In the genomic region with DNA sequence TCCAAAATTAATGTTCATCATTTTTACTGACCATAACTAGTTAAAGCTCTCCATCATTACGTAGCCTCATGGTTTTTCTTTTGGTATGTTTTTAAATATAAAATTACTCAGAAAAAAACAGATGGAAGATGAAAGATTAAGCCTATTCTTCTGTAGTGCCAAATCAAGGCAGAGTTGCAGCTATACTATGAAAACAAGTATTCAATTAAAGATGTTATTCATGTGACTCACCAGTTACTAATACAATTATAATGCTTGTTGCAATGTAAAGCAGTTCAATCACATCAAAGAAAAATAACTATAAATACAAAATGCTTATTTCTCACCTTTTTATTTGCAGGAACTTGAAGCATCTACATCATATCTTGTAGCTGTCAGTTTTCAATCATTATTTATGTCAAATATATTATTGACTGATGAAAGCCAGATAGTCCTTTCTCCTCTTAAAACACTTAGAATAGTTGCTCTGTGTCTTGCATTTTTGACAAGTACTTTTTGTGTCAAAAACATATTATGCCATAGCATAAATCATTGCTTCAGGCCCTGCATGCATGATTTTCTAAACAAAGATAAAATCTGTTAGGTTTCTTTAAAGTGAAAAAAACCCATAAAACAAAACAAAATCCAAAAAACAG, we compare ENCODE assay signal across 16 cellular contexts. TPM values are rescaled to one million over a fixed set of nuclear protein-coding genes. Genes with fewer than 3 reads are reported as not detected.
DNase-seq lines count a peak whose midpoint lies in the region; ATAC-seq and TF ChIP-seq lines count a peak whose summit lies in the region.
"Had no signal": no experiment of that assay in that cellular context is flagged by ENCODE, and none has a peak within 500 bp of the region (broad histone marks: within the 10 kb centered on the region; RNA-seq: fewer than 3 reads in every experiment).

No MANE protein-coding gene starts in this region.

- H4K5ac ChIP-seq in IMR-90 (ENCODE audit: low read depth, low read length): no peak overlapping the region

- no peak overlapping the region for H3K23ac ChIP-seq in IMR-90 (ENCODE audit: low read depth, low read length)

- in situ Hi-C loops in IMR-90 (cut with MboI; ENCODE audit: low sequenced_read_pairs): no loop called here

- H3F3A ChIP-seq in neural cell (ENCODE audit: insufficient read depth, low read length, poor library complexity, severe bottlenecking): no peaks in the 10 kb centered on the region

- H3K79me1 ChIP-seq in IMR-90 (ENCODE audit: low read depth in 1 of 2, low read length in 2 of 2): peaks cover 0 to 3% of the 10 kb centered on the region in 2 experiments; a peak in 1 of 4 replicates

- peak; percentile 93 for TF ChIP-seq EP300 in neural cell (conservative IDR thresholded peaks at IDR 0.05; ENCODE audit: poor library complexity, severe bottlenecking)

- no peak overlapping the region for H3K9ac ChIP-seq in IMR-90 (ENCODE audit: low read depth, low read length)
- H3K9ac ChIP-seq in neural cell (ENCODE audit: low read length): peak overlapping the region; percentile 24

- no peak overlapping the region for H3K4me3 ChIP-seq in AG10803 (ENCODE audit: low read length)
- no peak overlapping the region for H3K4me3 ChIP-seq in IMR-90 (ENCODE audit: insufficient read depth, low read depth, low read length)
- H3K4me3 ChIP-seq in neural cell (ENCODE audit: low read length): no peak overlapping the region

- no peak overlapping the region for H3K56ac ChIP-seq in IMR-90 (ENCODE audit: extremely low read depth, insufficient read depth, low read length)

- no peaks in the 10 kb centered on the region for H3K36me3 ChIP-seq in IMR-90 (ENCODE audit: control insufficient read depth, insufficient read depth, low read length)
- no peaks in the 10 kb centered on the region for H3K36me3 ChIP-seq in neural cell (ENCODE audit: insufficient read depth, low read length)

- no CpG with 5 or more reads among the region's 1 CpG for WGBS in IMR-90 (ENCODE audit: extremely low coverage in 2 of 2, insufficient read length in 1 of 2), 2 experiments

- no peaks in the 10 kb centered on the region for H3K36me3 Mint-ChIP-seq in activated T-helper 17 cell treated with anti-CD3 and anti-CD28 coated beads, Interleukin-2, amount 50 U/mL, for 72 hours (ENCODE audit: low read depth)
- H3K36me3 Mint-ChIP-seq: CD4-positive, CD25-positive, alpha-beta regulatory T cell had no signal

- POLR2A ChIA-PET in IMR-90 (lab: Charles Lee; ENCODE audit: unreplicated experiment): no interaction called here

- no peaks in the 10 kb centered on the region for H3K9me3 ChIP-seq in IMR-90 (ENCODE audit: control insufficient read depth, insufficient read depth, low read length)
- H3K9me3 ChIP-seq in neural cell (ENCODE audit: low read length): no peaks in the 10 kb centered on the region

- no peak overlapping the region for H3K14ac ChIP-seq in IMR-90 (replicated peaks; ENCODE audit: low read depth, low read length)

- TF ChIP-seq RAD21 in IMR-90 (IDR thresholded peaks at IDR 0.05; ENCODE audit: low read length) (no peak), neural cell (conservative IDR thresholded peaks at IDR 0.05) (no peak)

- no peaks in the 10 kb centered on the region for H3K9me2 ChIP-seq in neural cell (ENCODE audit: insufficient read depth, low read length)

- no peak overlapping the region for H3K27ac ChIP-seq in IMR-90 (ENCODE audit: insufficient read depth, low read length)
- peak overlapping the region; percentile 58 for H3K27ac ChIP-seq in neural cell (ENCODE audit: low read length)

- peaks cover 11% of the 10 kb centered on the region for H3K9me3 Mint-ChIP-seq in activated T-helper 17 cell treated with anti-CD3 and anti-CD28 coated beads, Interleukin-2, amount 50 U/mL, for 72 hours

- H3K27ac Mint-ChIP-seq in activated T-helper 17 cell treated with anti-CD3 and anti-CD28 coated beads, Interleukin-2, amount 50 U/mL, for 72 hours: no peak overlapping the region
- H3K27ac Mint-ChIP-seq: CD4-positive, CD25-positive, alpha-beta regulatory T cell had no signal

- H3K27me3 ChIP-seq in IMR-90 (ENCODE audit: control insufficient read depth, insufficient read depth, low read length): no peaks in the 10 kb centered on the region
- H3K27me3 ChIP-seq in neural cell (ENCODE audit: insufficient read depth, low read depth, low read length): no peaks in the 10 kb centered on the region

- H3K4me1 ChIP-seq in IMR-90 (ENCODE audit: control insufficient read depth, insufficient read depth, low read length): peaks cover 14% of the 10 kb centered on the region

- DNase-seq in AG10803 (ENCODE audit: low read depth) (peak; percentile 18), IMR-90 (peak; percentile 64), fibroblast of gingiva (ENCODE audit: low read depth) (peak; percentile 11), DMS79 treated with DMSO at 0.1 percent for 48 hours (lab: John Stamatoyannopoulos, UW) (no peak)
- DNase-seq: CD4-positive, CD25-positive, alpha-beta regulatory T cell; GF-D8; Karpas-422; NCI-H187 treated with DMSO at 0.1 percent for 48 hours; NCI-H2171; NCI-H446 treated with DMSO at 0.1 percent for 48 hours; NCI-H748 treated with DMSO at 0.1 percent for 48 hours; Right ventricle myocardium superior had no signal

- intact Hi-C loops in IMR-90 (cut with micrococcal nuclease): loop anchor here (10.0 kb wide), 1 partner anchor 281 kb away; no protein-coding TSS in a partner anchor

- peak overlapping the region; percentile 7; the same call in 1 of the 2 replicates for H3K4me2 ChIP-seq in IMR-90 (ENCODE audit: low read depth, low read length)
- H3K4me2 ChIP-seq in neural cell (ENCODE audit: low read length): peak overlapping the region; percentile 1

- CTCF ChIA-PET in IMR-90 (lab: Yijun Ruan, JAX): no interaction called here

- H3K9me1 ChIP-seq in IMR-90 (ENCODE audit: insufficient read depth, low read length): no peaks in the 10 kb centered on the region

- H3K18ac ChIP-seq in IMR-90 (ENCODE audit: low read depth, low read length): no peak overlapping the region

- no peaks in the 10 kb centered on the region for H3K4me1 Mint-ChIP-seq in activated T-helper 17 cell treated with anti-CD3 and anti-CD28 coated beads, Interleukin-2, amount 50 U/mL, for 72 hours
- H3K4me1 Mint-ChIP-seq: CD4-positive, CD25-positive, alpha-beta regulatory T cell had no signal

- no peak overlapping the region for H4K91ac ChIP-seq in IMR-90 (ENCODE audit: insufficient read depth, low read depth, low read length)

- H3K4ac ChIP-seq in IMR-90 (ENCODE audit: low read depth, low read length): no peak overlapping the region

- H3K4me3 Mint-ChIP-seq in activated T-helper 17 cell treated with anti-CD3 and anti-CD28 coated beads, Interleukin-2, amount 50 U/mL, for 72 hours: no peak overlapping the region
- H3K4me3 Mint-ChIP-seq: CD4-positive, CD25-positive, alpha-beta regulatory T cell had no signal

- dilution Hi-C loops in IMR-90 (cut with HindIII; ENCODE audit: low sequenced_read_pairs, unreplicated experiment): no loop called here

- H2AK5ac ChIP-seq in IMR-90 (ENCODE audit: low read depth, low read length): no peak overlapping the region

- H2BK120ac ChIP-seq in IMR-90 (ENCODE audit: low read depth, low read length): peak overlapping the region; percentile 56

- TF ChIP-seq CTCF in AG10803 (conservative IDR thresholded peaks at IDR 0.05; ENCODE audit: low read length): no peak
- TF ChIP-seq CTCF in IMR-90 (conservative IDR thresholded peaks at IDR 0.05; ENCODE audit: low read depth, low read length): no peak
- TF ChIP-seq CTCF in neural cell (IDR thresholded peaks at IDR 0.05; ENCODE audit: poor library complexity, severe bottlenecking): no peak

- H2AFZ ChIP-seq in IMR-90 (replicated peaks; ENCODE audit: low read length, poor library complexity) (no peak overlapping the region), neural cell (ENCODE audit: low read depth, low read length) (no peak overlapping the region)

- ATAC-seq in IMR-90 (ENCODE audit: low read depth): peak; percentile 73
- ATAC-seq in HG03175 (IDR thresholded peaks at IDR 0.05; ENCODE audit: unreplicated experiment): no peak
- ATAC-seq in activated T-helper 17 cell treated with anti-CD3 and anti-CD28 coated beads, Interleukin-2, amount 50 U/mL, for 72 hours (replicated peaks): no peak
- ATAC-seq: Panc1 had no signal

- no peaks in the 10 kb centered on the region for H3K79me2 ChIP-seq in neural cell (replicated peaks; ENCODE audit: insufficient read depth, low read length)

- no peak overlapping the region for H2BK20ac ChIP-seq in IMR-90 (ENCODE audit: low read depth, low read length)

- no peak for TF ChIP-seq POLR2A in IMR-90 (IDR thresholded peaks at IDR 0.05; ENCODE audit: low read depth, low read length)

- no peak overlapping the region for H2AK9ac ChIP-seq in IMR-90 (replicated peaks; ENCODE audit: low read depth, low read length, poor library complexity)

- H2BK5ac ChIP-seq in IMR-90 (ENCODE audit: low read depth, low read length, poor library complexity, severe bottlenecking): peak overlapping the region; percentile 57

- H4K20me1 ChIP-seq in IMR-90 (ENCODE audit: insufficient read depth, low read length): no peaks in the 10 kb centered on the region
- H4K20me1 ChIP-seq in neural cell (ENCODE audit: insufficient read depth): no peaks in the 10 kb centered on the region

- no peaks in the 10 kb centered on the region for H3K27me3 Mint-ChIP-seq in activated T-helper 17 cell treated with anti-CD3 and anti-CD28 coated beads, Interleukin-2, amount 50 U/mL, for 72 hours
- H3K27me3 Mint-ChIP-seq: CD4-positive, CD25-positive, alpha-beta regulatory T cell had no signal

- no TSS peak for BruUV-seq in IMR-90 (replicated peaks; lab: Mats Ljungman, UMichigan)

- no peak overlapping the region; a peak in 1 of 4 replicates for H4K8ac ChIP-seq in IMR-90 (ENCODE audit: low read depth in 2 of 2, low read length in 2 of 2)

- H2BK15ac ChIP-seq in IMR-90 (ENCODE audit: low read depth, low read length): no peak overlapping the region

TF ChIP-seq in IMR-90, 13 proteins besides CTCF, POLR2A, EP300 and RAD21 (continues in another document):
- TF ChIP-seq CHD1 (IDR thresholded peaks at IDR 0.05; ENCODE audit: low read depth, low read length) (no peak), FOS (IDR thresholded peaks at IDR 0.05; ENCODE audit: low read depth, low read length) (peak; percentile 28; the same call in 1 of the 2 replicates), CEBPB (IDR thresholded peaks at IDR 0.05; ENCODE audit: low read depth, low read length) (peak; percentile 25; the same call in 1 of the 2 replicates)

TF ChIP-seq in neural cell, 6 proteins besides CTCF, POLR2A, EP300 and RAD21:
- no peak for TF ChIP-seq TAF1 (IDR thresholded peaks at IDR 0.05; ENCODE audit: low read depth)
- TF ChIP-seq POLR2AphosphoS5 (IDR thresholded peaks at IDR 0.05): peak; percentile 21

RNA-seq across cellular contexts. Expression of a gene that starts 36.0 kb away (rescaled TPM):
- 65.1 and 97.8 TPM in 2 replicates for total RNA-seq in IMR-90 (2012; rRNA removed)
- polyA plus RNA-seq in IMR-90 (2012; rRNA removed) (25.4 and 33.7 TPM in 2 replicates), neural cell (14.7 and 20.6 TPM in 2 replicates)
- 5.9 and 21.2 TPM in 2 replicates for polyA plus RNA-seq in IMR-90 (2012; cell fraction: cytosol; rRNA removed)
- 2.9 and 21.1 TPM in 2 replicates for polyA plus RNA-seq in IMR-90 (2012; cell fraction: nucleus; rRNA removed; ENCODE audit: low replicate concordance)
- 89.9 and 96.2 TPM in 2 replicates for polyA minus RNA-seq in neural cell
- not detected for total RNA-seq in activated T-helper 17 cell treated with anti-CD3 and anti-CD28 coated beads, Interleukin-2, amount 50 U/mL, for 72 hours
- total RNA-seq: CD4-positive, CD25-positive, alpha-beta regulatory T cell had no signal
- polyA plus RNA-seq: CD4-positive, CD25-positive, alpha-beta regulatory T cell had no signal

Comparison
In these comparisons a context has a peak if more than half of its experiments do, and no peak if none do; other contexts are left out.
1. RNA of a gene that starts 36.0 kb away (total RNA-seq): 65.1 to 97.8 TPM in IMR-90; not detected in activated T-helper 17 cell treated with anti-CD3 and anti-CD28 coated beads, Interleukin-2, amount 50 U/mL, for 72 hours; every median in the first group is over 10 times any median in the second.